In the genomic region with DNA sequence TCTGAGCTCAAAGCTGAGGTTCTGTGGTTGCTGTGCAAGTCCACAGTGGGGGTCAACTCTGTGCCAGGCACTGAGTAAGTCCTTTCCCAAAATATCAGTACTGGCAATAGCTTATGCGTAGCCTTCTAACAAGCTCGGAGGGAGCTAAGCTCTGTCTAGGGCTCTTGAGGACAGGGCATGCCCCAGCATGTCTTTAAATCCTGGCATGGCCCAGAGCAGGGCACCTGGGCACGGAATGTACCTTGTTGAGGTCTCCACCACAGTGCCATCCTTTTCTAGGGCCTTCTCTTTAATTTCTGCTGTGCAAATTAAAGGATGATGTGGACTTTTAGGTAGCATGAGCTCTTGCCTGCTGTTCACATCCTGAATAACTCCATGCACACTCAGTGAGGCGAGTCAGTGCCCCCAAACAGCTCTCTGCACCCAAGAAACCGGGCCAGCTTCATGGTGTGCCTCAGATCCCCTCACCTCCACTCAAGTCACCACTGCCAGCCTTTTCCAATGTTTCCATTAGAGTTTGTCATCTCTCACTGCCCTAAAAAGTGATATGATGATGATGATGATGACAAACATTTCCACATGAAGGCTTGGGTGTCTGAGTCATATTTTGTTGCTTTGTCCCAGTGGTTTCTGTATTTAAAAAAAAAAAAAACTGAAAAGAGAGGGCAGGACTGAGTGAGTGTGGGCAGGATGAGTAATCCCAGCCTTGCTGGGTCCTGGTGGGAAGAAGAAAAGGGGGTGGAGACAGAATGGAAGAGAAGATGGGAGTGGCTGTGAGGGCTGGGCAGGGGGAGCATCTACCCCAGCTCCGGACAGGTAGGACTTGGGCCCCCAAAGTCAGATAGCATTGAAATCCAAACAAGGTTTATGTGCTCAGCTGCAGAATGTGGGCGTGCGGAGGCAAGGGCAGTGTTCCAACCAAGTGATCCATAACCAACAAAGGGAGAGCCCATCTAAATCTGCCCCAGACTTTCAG, we compare ENCODE assay signal across 1 cellular context.
TF ChIP-seq lines count a peak whose summit lies in the region.

No MANE protein-coding gene starts in this region.

TF ChIP-seq in WTC11, 78 proteins besides CTCF, POLR2A, EP300 and RAD21 (continued from another document):
- TF ChIP-seq, protein P1, sequence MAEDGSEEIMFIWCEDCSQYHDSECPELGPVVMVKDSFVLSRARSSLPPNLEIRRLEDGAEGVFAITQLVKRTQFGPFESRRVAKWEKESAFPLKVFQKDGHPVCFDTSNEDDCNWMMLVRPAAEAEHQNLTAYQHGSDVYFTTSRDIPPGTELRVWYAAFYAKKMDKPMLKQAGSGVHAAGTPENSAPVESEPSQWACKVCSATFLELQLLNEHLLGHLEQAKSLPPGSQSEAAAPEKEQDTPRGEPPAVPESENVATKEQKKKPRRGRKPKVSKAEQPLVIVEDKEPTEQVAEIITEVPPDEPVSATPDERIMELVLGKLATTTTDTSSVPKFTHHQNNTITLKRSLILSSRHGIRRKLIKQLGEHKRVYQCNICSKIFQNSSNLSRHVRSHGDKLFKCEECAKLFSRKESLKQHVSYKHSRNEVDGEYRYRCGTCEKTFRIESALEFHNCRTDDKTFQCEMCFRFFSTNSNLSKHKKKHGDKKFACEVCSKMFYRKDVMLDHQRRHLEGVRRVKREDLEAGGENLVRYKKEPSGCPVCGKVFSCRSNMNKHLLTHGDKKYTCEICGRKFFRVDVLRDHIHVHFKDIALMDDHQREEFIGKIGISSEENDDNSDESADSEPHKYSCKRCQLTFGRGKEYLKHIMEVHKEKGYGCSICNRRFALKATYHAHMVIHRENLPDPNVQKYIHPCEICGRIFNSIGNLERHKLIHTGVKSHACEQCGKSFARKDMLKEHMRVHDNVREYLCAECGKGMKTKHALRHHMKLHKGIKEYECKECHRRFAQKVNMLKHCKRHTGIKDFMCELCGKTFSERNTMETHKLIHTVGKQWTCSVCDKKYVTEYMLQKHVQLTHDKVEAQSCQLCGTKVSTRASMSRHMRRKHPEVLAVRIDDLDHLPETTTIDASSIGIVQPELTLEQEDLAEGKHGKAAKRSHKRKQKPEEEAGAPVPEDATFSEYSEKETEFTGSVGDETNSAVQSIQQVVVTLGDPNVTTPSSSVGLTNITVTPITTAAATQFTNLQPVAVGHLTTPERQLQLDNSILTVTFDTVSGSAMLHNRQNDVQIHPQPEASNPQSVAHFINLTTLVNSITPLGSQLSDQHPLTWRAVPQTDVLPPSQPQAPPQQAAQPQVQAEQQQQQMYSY (CRISPR knock-in tag; IDR thresholded peaks at IDR 0.05): no peak
TF ChIP-seq in WTC11: peak in this region for 0.
